1 cellular context compared by ENCODE assay signal in the genomic region with DNA sequence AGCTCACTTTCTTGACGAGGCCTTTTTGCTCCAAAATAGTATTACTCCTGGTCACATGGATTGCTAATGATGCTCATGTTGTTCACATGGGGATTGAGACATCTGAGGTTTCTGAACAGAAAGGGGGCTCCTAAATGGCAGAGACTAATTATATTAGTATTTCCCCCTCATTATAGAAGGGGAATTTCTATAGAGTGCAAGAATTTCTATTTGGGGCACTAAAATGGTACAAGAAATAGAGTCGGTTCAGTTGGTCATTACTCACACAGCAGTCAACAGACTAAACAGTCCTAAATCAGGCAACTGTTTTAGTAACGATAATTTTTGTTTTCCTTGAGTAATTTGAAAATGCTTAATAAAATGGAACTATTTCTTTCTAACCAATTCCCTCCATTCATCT.
TF ChIP-seq lines count a peak whose summit lies in the region.

No MANE protein-coding gene starts in this region.

TF ChIP-seq in A549, 52 proteins besides CTCF, POLR2A, EP300 and RAD21 (continued from another document):
- TF ChIP-seq ELK1 (IDR thresholded peaks at IDR 0.05; ENCODE audit: low read depth, low read length), result no peak
- TF ChIP-seq CHD4 (IDR thresholded peaks at IDR 0.05; ENCODE audit: borderline replicate concordance), result no peak
- no peak for TF ChIP-seq POLR2AphosphoS2 (conservative IDR thresholded peaks at IDR 0.05; ENCODE audit: low read length)
- TF ChIP-seq, protein P1, sequence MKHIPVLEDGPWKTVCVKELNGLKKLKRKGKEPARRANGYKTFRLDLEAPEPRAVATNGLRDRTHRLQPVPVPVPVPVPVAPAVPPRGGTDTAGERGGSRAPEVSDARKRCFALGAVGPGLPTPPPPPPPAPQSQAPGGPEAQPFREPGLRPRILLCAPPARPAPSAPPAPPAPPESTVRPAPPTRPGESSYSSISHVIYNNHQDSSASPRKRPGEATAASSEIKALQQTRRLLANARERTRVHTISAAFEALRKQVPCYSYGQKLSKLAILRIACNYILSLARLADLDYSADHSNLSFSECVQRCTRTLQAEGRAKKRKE (CRISPR knock-in tag; IDR thresholded peaks at IDR 0.05; ENCODE audit: low read depth), result no peak
- no peak for TF ChIP-seq EHF (CRISPR knock-in tag; IDR thresholded peaks at IDR 0.05)
- TF ChIP-seq E2F6 (IDR thresholded peaks at IDR 0.05; ENCODE audit: borderline replicate concordance, low read depth), result no peak
- no peak for TF ChIP-seq RFX5 (IDR thresholded peaks at IDR 0.05)
- no peak for TF ChIP-seq ZC3H11A (IDR thresholded peaks at IDR 0.05)
